25 cellular contexts compared by ENCODE assay signal in genomic region chr5:33330992-33331391, GRCh38.
"Had no signal": no experiment of that assay in that cellular context is flagged by ENCODE, and none has a peak within 500 bp of the region (broad histone marks: within the 10 kb centered on the region; RNA-seq: fewer than 3 reads in every experiment).

No MANE protein-coding gene starts in this region.

- H3K4me3 ChIP-seq: breast epithelium, MG63, SJSA1 had no signal

- FAIRE-seq: RCC 7860 had no signal

- H3K9me3 Mint-ChIP-seq: activated naive CD4-positive, alpha-beta T cell treated with anti-CD3 and anti-CD28 coated beads for 36 hours; activated T-cell treated with anti-CD3 and anti-CD28 coated beads, Interleukin-2, amount 50 U/mL, for 4 hours had no signal

- H3K27ac ChIP-seq: breast epithelium, SJSA1 had no signal

- H3K4me1 ChIP-seq: breast epithelium, SJSA1 had no signal

- H3K4me1 Mint-ChIP-seq: activated CD8-positive, alpha-beta memory T cell treated with anti-CD3 and anti-CD28 coated beads, Interleukin-2, amount 10 ng/mL, durations not matched to agents 7 days and 5 days; T-helper 17 cell had no signal

- H3K36me3 ChIP-seq: breast epithelium, MG63, SJSA1 had no signal

- H3K36me3 Mint-ChIP-seq: activated CD8-positive, alpha-beta memory T cell treated with anti-CD3 and anti-CD28 coated beads, Interleukin-2, amount 10 ng/mL, durations not matched to agents 7 days and 5 days; activated naive CD8-positive, alpha-beta T cell; WTC11 had no signal

- H3K4me3 Mint-ChIP-seq: activated CD8-positive, alpha-beta memory T cell treated with anti-CD3 and anti-CD28 coated beads, Interleukin-2, amount 10 ng/mL, durations not matched to agents 7 days and 5 days; activated naive CD4-positive, alpha-beta T cell treated with anti-CD3 and anti-CD28 coated beads for 36 hours; activated naive CD8-positive, alpha-beta T cell; activated T-cell treated with anti-CD3 and anti-CD28 coated beads, Interleukin-2, amount 50 U/mL, for 4 hours; T-helper 17 cell; WTC11 had no signal

- DNase-seq: activated CD4-positive, alpha-beta T cell treated with anti-CD3 and anti-CD28 coated beads for 48 hours; activated CD4-positive, alpha-beta T cell treated with anti-CD3 and anti-CD28 coated beads, Interleukin-2, amount 50 U/mL, for 4 hours; activated CD4-positive, CD25-positive, alpha-beta regulatory T cell treated with anti-CD3 and anti-CD28 coated beads, Interleukin-2, amount 50 U/mL, for 72 hours; activated CD8-positive, alpha-beta memory T cell treated with anti-CD3 and anti-CD28 coated beads, Interleukin-2, amount 10 ng/mL, durations not matched to agents 7 days and 5 days; activated gamma-delta T cell; activated naive CD4-positive, alpha-beta T cell treated with anti-CD3 and anti-CD28 coated beads for 36 hours; activated T-cell treated with anti-CD3 and anti-CD28 coated beads, Interleukin-2, amount 50 U/mL, for 4 hours; anterior cingulate cortex; caudate nucleus; MG63; MV-4-11; NCI-H1092 treated with DMSO at 0.1 percent for 48 hours; NCI-H1417 treated with DMSO at 0.1 percent for 48 hours; NCI-H1694; NCI-H2029 treated with DMSO at 0.1 percent for 48 hours; NCI-H510A treated with DMSO at 0.1 percent for 48 hours; PC-3; SHP77; T-helper 17 cell; T-helper 9 cell had no signal

- H3K9me3 ChIP-seq: breast epithelium, SJSA1 had no signal

- ATAC-seq: activated CD8-positive, alpha-beta memory T cell treated with anti-CD3 and anti-CD28 coated beads, Interleukin-2, amount 10 ng/mL, durations not matched to agents 7 days and 5 days; activated T-cell treated with anti-CD3 and anti-CD28 coated beads, Interleukin-2, amount 50 U/mL, for 4 hours; PC-3; T-helper 17 cell; WTC11 had no signal

- H3K27ac Mint-ChIP-seq: activated CD8-positive, alpha-beta memory T cell treated with anti-CD3 and anti-CD28 coated beads, Interleukin-2, amount 10 ng/mL, durations not matched to agents 7 days and 5 days; activated naive CD4-positive, alpha-beta T cell treated with anti-CD3 and anti-CD28 coated beads for 36 hours; activated naive CD8-positive, alpha-beta T cell; T-helper 17 cell; WTC11 had no signal

- H3K27me3 ChIP-seq: breast epithelium, MG63, SJSA1 had no signal

- H3K27me3 Mint-ChIP-seq: activated CD8-positive, alpha-beta memory T cell treated with anti-CD3 and anti-CD28 coated beads, Interleukin-2, amount 10 ng/mL, durations not matched to agents 7 days and 5 days; T-helper 17 cell had no signal
